1 cellular context compared by ENCODE assay signal in the genomic region with DNA sequence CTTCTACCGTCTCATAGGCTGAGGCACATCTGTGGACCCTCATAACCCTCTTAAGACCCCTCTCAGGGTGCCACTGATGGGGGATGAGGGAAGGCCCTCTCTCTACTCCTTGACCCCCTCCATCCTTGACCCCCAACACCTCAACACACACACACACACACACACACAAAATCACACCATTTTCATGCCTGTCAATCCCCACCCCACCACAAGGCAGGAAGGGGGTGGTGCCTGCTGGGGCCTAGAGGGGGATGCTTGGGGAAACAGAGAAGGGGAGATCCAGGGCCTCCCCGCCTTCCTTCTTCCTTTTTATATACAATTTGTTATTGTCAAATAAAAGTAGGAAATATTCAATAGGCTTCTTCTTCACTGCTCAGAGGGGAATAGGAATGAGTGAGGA.
TF ChIP-seq lines count a peak whose summit lies in the region.

No MANE protein-coding gene starts in this region.

TF ChIP-seq in GM23338, 12 proteins besides CTCF, POLR2A, EP300 and RAD21:
- TF ChIP-seq CREB1 (CRISPR knock-in tag; IDR thresholded peaks at IDR 0.05; ENCODE audit: low read depth) (no peak), NANOG (IDR thresholded peaks at IDR 0.05; ENCODE audit: borderline replicate concordance) (no peak), POLR2AphosphoS5 (IDR thresholded peaks at IDR 0.05; ENCODE audit: low read depth) (no peak), EZH2 (IDR thresholded peaks at IDR 0.05; ENCODE audit: low read depth, unreplicated experiment) (no peak)
- TF ChIP-seq, protein P1, sequence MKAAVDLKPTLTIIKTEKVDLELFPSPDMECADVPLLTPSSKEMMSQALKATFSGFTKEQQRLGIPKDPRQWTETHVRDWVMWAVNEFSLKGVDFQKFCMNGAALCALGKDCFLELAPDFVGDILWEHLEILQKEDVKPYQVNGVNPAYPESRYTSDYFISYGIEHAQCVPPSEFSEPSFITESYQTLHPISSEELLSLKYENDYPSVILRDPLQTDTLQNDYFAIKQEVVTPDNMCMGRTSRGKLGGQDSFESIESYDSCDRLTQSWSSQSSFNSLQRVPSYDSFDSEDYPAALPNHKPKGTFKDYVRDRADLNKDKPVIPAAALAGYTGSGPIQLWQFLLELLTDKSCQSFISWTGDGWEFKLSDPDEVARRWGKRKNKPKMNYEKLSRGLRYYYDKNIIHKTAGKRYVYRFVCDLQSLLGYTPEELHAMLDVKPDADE (IDR thresholded peaks at IDR 0.05): no peak
- TF ChIP-seq, protein P2, sequence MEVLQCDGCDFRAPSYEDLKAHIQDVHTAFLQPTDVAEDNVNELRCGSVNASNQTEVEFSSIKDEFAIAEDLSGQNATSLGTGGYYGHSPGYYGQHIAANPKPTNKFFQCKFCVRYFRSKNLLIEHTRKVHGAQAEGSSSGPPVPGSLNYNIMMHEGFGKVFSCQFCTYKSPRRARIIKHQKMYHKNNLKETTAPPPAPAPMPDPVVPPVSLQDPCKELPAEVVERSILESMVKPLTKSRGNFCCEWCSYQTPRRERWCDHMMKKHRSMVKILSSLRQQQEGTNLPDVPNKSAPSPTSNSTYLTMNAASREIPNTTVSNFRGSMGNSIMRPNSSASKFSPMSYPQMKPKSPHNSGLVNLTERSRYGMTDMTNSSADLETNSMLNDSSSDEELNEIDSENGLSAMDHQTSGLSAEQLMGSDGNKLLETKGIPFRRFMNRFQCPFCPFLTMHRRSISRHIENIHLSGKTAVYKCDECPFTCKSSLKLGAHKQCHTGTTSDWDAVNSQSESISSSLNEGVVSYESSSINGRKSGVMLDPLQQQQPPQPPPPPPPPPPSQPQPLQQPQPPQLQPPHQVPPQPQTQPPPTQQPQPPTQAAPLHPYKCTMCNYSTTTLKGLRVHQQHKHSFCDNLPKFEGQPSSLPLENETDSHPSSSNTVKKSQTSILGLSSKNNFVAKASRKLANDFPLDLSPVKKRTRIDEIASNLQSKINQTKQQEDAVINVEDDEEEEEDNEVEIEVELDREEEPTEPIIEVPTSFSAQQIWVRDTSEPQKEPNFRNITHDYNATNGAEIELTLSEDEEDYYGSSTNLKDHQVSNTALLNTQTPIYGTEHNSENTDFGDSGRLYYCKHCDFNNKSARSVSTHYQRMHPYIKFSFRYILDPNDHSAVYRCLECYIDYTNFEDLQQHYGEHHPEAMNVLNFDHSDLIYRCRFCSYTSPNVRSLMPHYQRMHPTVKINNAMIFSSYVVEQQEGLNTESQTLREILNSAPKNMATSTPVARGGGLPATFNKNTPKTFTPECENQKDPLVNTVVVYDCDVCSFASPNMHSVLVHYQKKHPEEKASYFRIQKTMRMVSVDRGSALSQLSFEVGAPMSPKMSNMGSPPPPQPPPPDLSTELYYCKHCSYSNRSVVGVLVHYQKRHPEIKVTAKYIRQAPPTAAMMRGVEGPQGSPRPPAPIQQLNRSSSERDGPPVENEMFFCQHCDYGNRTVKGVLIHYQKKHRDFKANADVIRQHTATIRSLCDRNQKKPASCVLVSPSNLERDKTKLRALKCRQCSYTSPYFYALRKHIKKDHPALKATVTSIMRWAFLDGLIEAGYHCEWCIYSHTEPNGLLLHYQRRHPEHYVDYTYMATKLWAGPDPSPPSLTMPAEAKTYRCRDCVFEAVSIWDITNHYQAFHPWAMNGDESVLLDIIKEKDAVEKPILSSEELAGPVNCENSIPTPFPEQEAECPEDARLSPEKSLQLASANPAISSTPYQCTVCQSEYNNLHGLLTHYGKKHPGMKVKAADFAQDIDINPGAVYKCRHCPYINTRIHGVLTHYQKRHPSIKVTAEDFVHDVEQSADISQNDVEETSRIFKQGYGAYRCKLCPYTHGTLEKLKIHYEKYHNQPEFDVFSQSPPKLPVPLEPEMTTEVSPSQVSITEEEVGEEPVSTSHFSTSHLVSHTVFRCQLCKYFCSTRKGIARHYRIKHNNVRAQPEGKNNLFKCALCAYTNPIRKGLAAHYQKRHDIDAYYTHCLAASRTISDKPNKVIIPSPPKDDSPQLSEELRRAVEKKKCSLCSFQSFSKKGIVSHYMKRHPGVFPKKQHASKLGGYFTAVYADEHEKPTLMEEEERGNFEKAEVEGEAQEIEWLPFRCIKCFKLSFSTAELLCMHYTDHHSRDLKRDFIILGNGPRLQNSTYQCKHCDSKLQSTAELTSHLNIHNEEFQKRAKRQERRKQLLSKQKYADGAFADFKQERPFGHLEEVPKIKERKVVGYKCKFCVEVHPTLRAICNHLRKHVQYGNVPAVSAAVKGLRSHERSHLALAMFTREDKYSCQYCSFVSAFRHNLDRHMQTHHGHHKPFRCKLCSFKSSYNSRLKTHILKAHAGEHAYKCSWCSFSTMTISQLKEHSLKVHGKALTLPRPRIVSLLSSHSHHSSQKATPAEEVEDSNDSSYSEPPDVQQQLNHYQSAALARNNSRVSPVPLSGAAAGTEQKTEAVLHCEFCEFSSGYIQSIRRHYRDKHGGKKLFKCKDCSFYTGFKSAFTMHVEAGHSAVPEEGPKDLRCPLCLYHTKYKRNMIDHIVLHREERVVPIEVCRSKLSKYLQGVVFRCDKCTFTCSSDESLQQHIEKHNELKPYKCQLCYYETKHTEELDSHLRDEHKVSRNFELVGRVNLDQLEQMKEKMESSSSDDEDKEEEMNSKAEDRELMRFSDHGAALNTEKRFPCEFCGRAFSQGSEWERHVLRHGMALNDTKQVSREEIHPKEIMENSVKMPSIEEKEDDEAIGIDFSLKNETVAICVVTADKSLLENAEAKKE (CRISPR knock-in tag; IDR thresholded peaks at IDR 0.05): no peak
TF ChIP-seq in GM23338: peak in this region for 0.
